Comparison of ENCODE assay signal across 1 cellular context in genomic region chr2:169718930-169719504, GRCh38.
A peak's percentile ranks its signal among the peaks of the same experiment; 100 is the strongest.
TF ChIP-seq lines count a peak whose summit lies in the region.

No MANE protein-coding gene starts in this region.

TF ChIP-seq in HepG2, 621 proteins besides CTCF, POLR2A, EP300 and RAD21 (continued from another document and continues in another):
- TF ChIP-seq, protein P1, sequence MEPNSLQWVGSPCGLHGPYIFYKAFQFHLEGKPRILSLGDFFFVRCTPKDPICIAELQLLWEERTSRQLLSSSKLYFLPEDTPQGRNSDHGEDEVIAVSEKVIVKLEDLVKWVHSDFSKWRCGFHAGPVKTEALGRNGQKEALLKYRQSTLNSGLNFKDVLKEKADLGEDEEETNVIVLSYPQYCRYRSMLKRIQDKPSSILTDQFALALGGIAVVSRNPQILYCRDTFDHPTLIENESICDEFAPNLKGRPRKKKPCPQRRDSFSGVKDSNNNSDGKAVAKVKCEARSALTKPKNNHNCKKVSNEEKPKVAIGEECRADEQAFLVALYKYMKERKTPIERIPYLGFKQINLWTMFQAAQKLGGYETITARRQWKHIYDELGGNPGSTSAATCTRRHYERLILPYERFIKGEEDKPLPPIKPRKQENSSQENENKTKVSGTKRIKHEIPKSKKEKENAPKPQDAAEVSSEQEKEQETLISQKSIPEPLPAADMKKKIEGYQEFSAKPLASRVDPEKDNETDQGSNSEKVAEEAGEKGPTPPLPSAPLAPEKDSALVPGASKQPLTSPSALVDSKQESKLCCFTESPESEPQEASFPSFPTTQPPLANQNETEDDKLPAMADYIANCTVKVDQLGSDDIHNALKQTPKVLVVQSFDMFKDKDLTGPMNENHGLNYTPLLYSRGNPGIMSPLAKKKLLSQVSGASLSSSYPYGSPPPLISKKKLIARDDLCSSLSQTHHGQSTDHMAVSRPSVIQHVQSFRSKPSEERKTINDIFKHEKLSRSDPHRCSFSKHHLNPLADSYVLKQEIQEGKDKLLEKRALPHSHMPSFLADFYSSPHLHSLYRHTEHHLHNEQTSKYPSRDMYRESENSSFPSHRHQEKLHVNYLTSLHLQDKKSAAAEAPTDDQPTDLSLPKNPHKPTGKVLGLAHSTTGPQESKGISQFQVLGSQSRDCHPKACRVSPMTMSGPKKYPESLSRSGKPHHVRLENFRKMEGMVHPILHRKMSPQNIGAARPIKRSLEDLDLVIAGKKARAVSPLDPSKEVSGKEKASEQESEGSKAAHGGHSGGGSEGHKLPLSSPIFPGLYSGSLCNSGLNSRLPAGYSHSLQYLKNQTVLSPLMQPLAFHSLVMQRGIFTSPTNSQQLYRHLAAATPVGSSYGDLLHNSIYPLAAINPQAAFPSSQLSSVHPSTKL (CRISPR knock-in tag; IDR thresholded peaks at IDR 0.05): peak; percentile 67
- TF ChIP-seq, protein P2, sequence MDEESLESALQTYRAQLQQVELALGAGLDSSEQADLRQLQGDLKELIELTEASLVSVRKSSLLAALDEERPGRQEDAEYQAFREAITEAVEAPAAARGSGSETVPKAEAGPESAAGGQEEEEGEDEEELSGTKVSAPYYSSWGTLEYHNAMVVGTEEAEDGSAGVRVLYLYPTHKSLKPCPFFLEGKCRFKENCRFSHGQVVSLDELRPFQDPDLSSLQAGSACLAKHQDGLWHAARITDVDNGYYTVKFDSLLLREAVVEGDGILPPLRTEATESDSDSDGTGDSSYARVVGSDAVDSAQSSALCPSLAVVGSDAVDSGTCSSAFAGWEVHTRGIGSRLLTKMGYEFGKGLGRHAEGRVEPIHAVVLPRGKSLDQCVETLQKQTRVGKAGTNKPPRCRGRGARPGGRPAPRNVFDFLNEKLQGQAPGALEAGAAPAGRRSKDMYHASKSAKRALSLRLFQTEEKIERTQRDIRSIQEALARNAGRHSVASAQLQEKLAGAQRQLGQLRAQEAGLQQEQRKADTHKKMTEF (CRISPR knock-in tag; IDR thresholded peaks at IDR 0.05): no peak
- TF ChIP-seq ZNF33A (CRISPR knock-in tag; IDR thresholded peaks at IDR 0.05; ENCODE audit: borderline replicate concordance) (no peak), TOE1 (CRISPR knock-in tag; IDR thresholded peaks at IDR 0.05) (no peak), ZNF644 (CRISPR knock-in tag; IDR thresholded peaks at IDR 0.05; ENCODE audit: low read depth) (peak; percentile 75), MAZ (IDR thresholded peaks at IDR 0.05; ENCODE audit: borderline replicate concordance, low read depth, low read length) (no peak), MAZ (CRISPR knock-in tag; IDR thresholded peaks at IDR 0.05; ENCODE audit: low read depth) (0 out of 2 replicates have a peak, but pooled peaks have one; percentile 19), MAFG (CRISPR knock-in tag; IDR thresholded peaks at IDR 0.05) (no peak), TEAD2 (CRISPR knock-in tag; IDR thresholded peaks at IDR 0.05) (no peak), ZNF230 (CRISPR knock-in tag; IDR thresholded peaks at IDR 0.05) (no peak), ZEB1 (IDR thresholded peaks at IDR 0.05; ENCODE audit: insufficient replicate concordance, low read depth) (no peak), SCMH1 (CRISPR knock-in tag; IDR thresholded peaks at IDR 0.05; ENCODE audit: borderline replicate concordance) (no peak), RBFOX2 (IDR thresholded peaks at IDR 0.05; ENCODE audit: low read depth, low read length) (no peak), ZNF224 (CRISPR knock-in tag; IDR thresholded peaks at IDR 0.05) (no peak), SOX13 (IDR thresholded peaks at IDR 0.05) (no peak), SOX13 (CRISPR knock-in tag; conservative IDR thresholded peaks at IDR 0.05 in 1 of 2, IDR thresholded peaks at IDR 0.05 in 1 of 2) (peak in 1 of 2 experiments; percentile 36; a peak in 1 of 4 replicates), SNAI1 (CRISPR knock-in tag; IDR thresholded peaks at IDR 0.05; ENCODE audit: borderline replicate concordance) (no peak), PRMT3 (CRISPR knock-in tag; IDR thresholded peaks at IDR 0.05; ENCODE audit: borderline replicate concordance, low read depth) (no peak), CEBPG (CRISPR knock-in tag; IDR thresholded peaks at IDR 0.05) (peak; percentile 90), ZNF747 (CRISPR knock-in tag; IDR thresholded peaks at IDR 0.05; ENCODE audit: borderline replicate concordance) (no peak), SIX1 (CRISPR knock-in tag; IDR thresholded peaks at IDR 0.05; ENCODE audit: borderline replicate concordance) (no peak), ZNF614 (CRISPR knock-in tag; IDR thresholded peaks at IDR 0.05; ENCODE audit: borderline replicate concordance) (no peak), WIZ (CRISPR knock-in tag; IDR thresholded peaks at IDR 0.05) (no peak), GPN1 (CRISPR knock-in tag; IDR thresholded peaks at IDR 0.05; ENCODE audit: borderline replicate concordance) (no peak), GATAD2A (CRISPR knock-in tag; IDR thresholded peaks at IDR 0.05) (peak; percentile 79), NR2F6 (IDR thresholded peaks at IDR 0.05) (no peak), NR2F6 (CRISPR knock-in tag; IDR thresholded peaks at IDR 0.05) (no peak), ZNF569 (CRISPR knock-in tag; IDR thresholded peaks at IDR 0.05; ENCODE audit: borderline replicate concordance) (no peak), MEF2D (CRISPR knock-in tag; IDR thresholded peaks at IDR 0.05) (no peak), ZBTB42 (CRISPR knock-in tag; IDR thresholded peaks at IDR 0.05) (no peak), RARA (CRISPR knock-in tag; IDR thresholded peaks at IDR 0.05) (peak; percentile 46), ZNF878 (CRISPR knock-in tag; IDR thresholded peaks at IDR 0.05) (no peak), YEATS4 (CRISPR knock-in tag; IDR thresholded peaks at IDR 0.05; ENCODE audit: borderline replicate concordance) (no peak), IRF2 (CRISPR knock-in tag; IDR thresholded peaks at IDR 0.05) (no peak), UBTF (CRISPR knock-in tag; IDR thresholded peaks at IDR 0.05) (no peak), ATF2 (CRISPR knock-in tag; IDR thresholded peaks at IDR 0.05) (no peak), HNRNPL (IDR thresholded peaks at IDR 0.05; ENCODE audit: low read depth, low read length) (no peak), ARID4A (CRISPR knock-in tag; IDR thresholded peaks at IDR 0.05; ENCODE audit: borderline replicate concordance) (no peak), NR3C1 (CRISPR knock-in tag; IDR thresholded peaks at IDR 0.05) (no peak), SP140L (CRISPR knock-in tag; IDR thresholded peaks at IDR 0.05; ENCODE audit: borderline replicate concordance) (no peak), NFIB (CRISPR knock-in tag; IDR thresholded peaks at IDR 0.05; ENCODE audit: borderline replicate concordance) (no peak), BCL6 (CRISPR knock-in tag; IDR thresholded peaks at IDR 0.05) (peak; percentile 83), TCF12 (IDR thresholded peaks at IDR 0.05) (no peak), TCF12 (CRISPR knock-in tag; IDR thresholded peaks at IDR 0.05) (no peak), ZNF331 (CRISPR knock-in tag; IDR thresholded peaks at IDR 0.05) (peak; percentile 38; the same call in 1 of the 2 replicates), XBP1 (CRISPR knock-in tag; IDR thresholded peaks at IDR 0.05) (no peak), JDP2 (CRISPR knock-in tag; IDR thresholded peaks at IDR 0.05; ENCODE audit: borderline replicate concordance) (no peak), ZNF232 (CRISPR knock-in tag; IDR thresholded peaks at IDR 0.05; ENCODE audit: borderline replicate concordance) (no peak), CEBPB (IDR thresholded peaks at IDR 0.05; ENCODE audit: borderline replicate concordance, low read depth, low read length) (peak; percentile 69; the same call in 1 of the 2 replicates), EZH2 (conservative IDR thresholded peaks at IDR 0.05; ENCODE audit: low read depth, low read length) (no peak), KDM1A (CRISPR knock-in tag; IDR thresholded peaks at IDR 0.05) (no peak), MIXL1 (CRISPR knock-in tag; IDR thresholded peaks at IDR 0.05) (no peak), NPAS2 (CRISPR knock-in tag; IDR thresholded peaks at IDR 0.05; ENCODE audit: borderline replicate concordance) (no peak), PLRG1 (conservative IDR thresholded peaks at IDR 0.05) (no peak), GLMP (CRISPR knock-in tag; IDR thresholded peaks at IDR 0.05; ENCODE audit: borderline replicate concordance) (no peak), NFE2L1 (CRISPR knock-in tag; IDR thresholded peaks at IDR 0.05; ENCODE audit: borderline replicate concordance) (no peak), CBX1 (IDR thresholded peaks at IDR 0.05; ENCODE audit: low read depth) (no peak), MIER3 (CRISPR knock-in tag; IDR thresholded peaks at IDR 0.05; ENCODE audit: borderline replicate concordance) (0 out of 2 replicates have a peak, but pooled peaks have one; percentile 26)
- TF ChIP-seq, protein P3, sequence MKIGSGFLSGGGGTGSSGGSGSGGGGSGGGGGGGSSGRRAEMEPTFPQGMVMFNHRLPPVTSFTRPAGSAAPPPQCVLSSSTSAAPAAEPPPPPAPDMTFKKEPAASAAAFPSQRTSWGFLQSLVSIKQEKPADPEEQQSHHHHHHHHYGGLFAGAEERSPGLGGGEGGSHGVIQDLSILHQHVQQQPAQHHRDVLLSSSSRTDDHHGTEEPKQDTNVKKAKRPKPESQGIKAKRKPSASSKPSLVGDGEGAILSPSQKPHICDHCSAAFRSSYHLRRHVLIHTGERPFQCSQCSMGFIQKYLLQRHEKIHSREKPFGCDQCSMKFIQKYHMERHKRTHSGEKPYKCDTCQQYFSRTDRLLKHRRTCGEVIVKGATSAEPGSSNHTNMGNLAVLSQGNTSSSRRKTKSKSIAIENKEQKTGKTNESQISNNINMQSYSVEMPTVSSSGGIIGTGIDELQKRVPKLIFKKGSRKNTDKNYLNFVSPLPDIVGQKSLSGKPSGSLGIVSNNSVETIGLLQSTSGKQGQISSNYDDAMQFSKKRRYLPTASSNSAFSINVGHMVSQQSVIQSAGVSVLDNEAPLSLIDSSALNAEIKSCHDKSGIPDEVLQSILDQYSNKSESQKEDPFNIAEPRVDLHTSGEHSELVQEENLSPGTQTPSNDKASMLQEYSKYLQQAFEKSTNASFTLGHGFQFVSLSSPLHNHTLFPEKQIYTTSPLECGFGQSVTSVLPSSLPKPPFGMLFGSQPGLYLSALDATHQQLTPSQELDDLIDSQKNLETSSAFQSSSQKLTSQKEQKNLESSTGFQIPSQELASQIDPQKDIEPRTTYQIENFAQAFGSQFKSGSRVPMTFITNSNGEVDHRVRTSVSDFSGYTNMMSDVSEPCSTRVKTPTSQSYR (CRISPR knock-in tag; IDR thresholded peaks at IDR 0.05; ENCODE audit: borderline replicate concordance): no peak
